Comparison of ENCODE assay signal across 18 cellular contexts in genomic region chr1:199701731-199702130, GRCh38.
DNase-seq lines count a peak whose midpoint lies in the region; ATAC-seq and TF ChIP-seq lines count a peak whose summit lies in the region.
"Had no signal": no experiment of that assay in that cellular context is flagged by ENCODE, and none has a peak within 500 bp of the region (broad histone marks: within the 10 kb centered on the region; RNA-seq: fewer than 3 reads in every experiment).

No MANE protein-coding gene starts in this region.

- H3K27me3 ChIP-seq in HCT116 (ENCODE audit: insufficient read depth, low read length): no peaks in the 10 kb centered on the region

- no peaks in the 10 kb centered on the region for H3K79me2 ChIP-seq in HCT116 (ENCODE audit: insufficient read depth, low read length)

- no peak for TF ChIP-seq RAD21 in HCT116 (IDR thresholded peaks at IDR 0.05; ENCODE audit: low read depth)

- peak; percentile 8 for DNase-seq in NOMO-1 treated with DMSO at 0.1 percent for 48 hours (lab: John Stamatoyannopoulos, UW; ENCODE audit: unreplicated experiment)
- no peak for DNase-seq in NOMO-1 (lab: John Stamatoyannopoulos, UW; ENCODE audit: unreplicated experiment in 2 of 2)
- no peak for DNase-seq in HCT116 (ENCODE audit: low read depth, low spot score)
- DNase-seq in fibroblast of pulmonary artery (ENCODE audit: low read depth): peak; percentile 28
- DNase-seq in progenitor cell of endocrine pancreas (ENCODE audit: low spot score, unreplicated experiment): no peak
- DNase-seq in glomerular visceral epithelial cell (ENCODE audit: extremely low spot score): no peak
- DNase-seq in GM19238 (ENCODE audit: insufficient read length, low spot score): no peak
- no peak for DNase-seq in KG1 (lab: John Stamatoyannopoulos, UW)
- DNase-seq: Calu3; CD4-positive, alpha-beta memory T cell; H7; NCI-H1092 treated with DMSO at 0.1 percent for 48 hours; NCI-H146; NCI-H2029 treated with DMSO at 0.1 percent for 48 hours; NCI-H2171 treated with DMSO at 0.1 percent for 48 hours; NCI-H446 treated with DMSO at 0.1 percent for 48 hours had no signal

- TF ChIP-seq CTCF in HCT116 (IDR thresholded peaks at IDR 0.05 in 2 of 3, conservative IDR thresholded peaks at IDR 0.05 in 1 of 3; ENCODE audit: borderline replicate concordance in 1 of 3, insufficient read depth in 1 of 3, low read depth in 2 of 3, low read length in 2 of 3) (no peak), fibroblast of pulmonary artery (IDR thresholded peaks at IDR 0.05; ENCODE audit: low read length, missing control alignments) (no peak), progenitor cell of endocrine pancreas (IDR thresholded peaks at IDR 0.05; ENCODE audit: unreplicated experiment) (no peak)

- intact Hi-C loops in HCT116 (cut with micrococcal nuclease): no loop called here

- CTCF ChIA-PET in HCT116 (lab: Charles Lee): interaction anchor here (1.1 kb wide), 1 partner anchor 17 kb away, joined by 3 read pairs; no protein-coding TSS in a partner anchor

- RAD21 ChIA-PET in HCT116 (lab: Charles Lee; ENCODE audit: low non-redundant PET in 1 of 2, low total read pairs in 2 of 2, uncharacterized antibody in 2 of 2, unreplicated experiment in 2 of 2): no interaction called here

- no peaks in the 10 kb centered on the region for H3K4me1 ChIP-seq in HCT116 (ENCODE audit: control insufficient read depth in 1 of 2, insufficient read depth in 2 of 2, low read length in 2 of 2)

- H3K36me3 Mint-ChIP-seq in progenitor cell of endocrine pancreas (ENCODE audit: insufficient read depth): no peaks in the 10 kb centered on the region
- H3K36me3 Mint-ChIP-seq: CD4-positive, alpha-beta memory T cell had no signal

- H3K27me3 Mint-ChIP-seq in progenitor cell of endocrine pancreas: no peaks in the 10 kb centered on the region

- H3K9me3 Mint-ChIP-seq in progenitor cell of endocrine pancreas (ENCODE audit: low read depth): no peaks in the 10 kb centered on the region
- H3K9me3 Mint-ChIP-seq: CD4-positive, alpha-beta memory T cell had no signal

- no peak overlapping the region for H3K9ac ChIP-seq in HCT116 (ENCODE audit: low read length)

- no peak for TF ChIP-seq POLR2A in HCT116 (IDR thresholded peaks at IDR 0.05; ENCODE audit: borderline replicate concordance, extremely low read depth, insufficient read depth, insufficient read length)

- H3K4me3 ChIP-seq in HCT116 (replicated peaks in 1 of 2; ENCODE audit: low read depth in 1 of 2, low read length in 2 of 2) (no peak overlapping the region), fibroblast of pulmonary artery (replicated peaks; ENCODE audit: low read depth, low read length) (no peak overlapping the region)

- H3K4me1 Mint-ChIP-seq in progenitor cell of endocrine pancreas (ENCODE audit: low read depth): peaks cover 7% of the 10 kb centered on the region

- H3K27ac Mint-ChIP-seq in progenitor cell of endocrine pancreas: no peak overlapping the region
- H3K27ac Mint-ChIP-seq: CD4-positive, alpha-beta memory T cell had no signal

- peak overlapping the region; percentile 42 for H2AFZ ChIP-seq in HCT116 (ENCODE audit: low read depth, low read length, poor library complexity, severe bottlenecking)

- H3K27ac ChIP-seq in HCT116 (ENCODE audit: low read depth, low read length): no peak overlapping the region
- H3K27ac ChIP-seq: 22Rv1 had no signal

- no peaks in the 10 kb centered on the region for H3K9me3 ChIP-seq in HCT116 (ENCODE audit: control insufficient read depth in 1 of 2, insufficient read depth in 1 of 2, low read depth in 1 of 2, low read length in 2 of 2)

- no TSS peak for BruUV-seq in HCT116 (replicated peaks; lab: Mats Ljungman, UMichigan)

- H3K4me3 Mint-ChIP-seq in progenitor cell of endocrine pancreas (ENCODE audit: low read depth): no peak overlapping the region

- H3K36me3 ChIP-seq in HCT116 (ENCODE audit: control insufficient read depth in 1 of 2, insufficient read depth in 2 of 2, low read length in 2 of 2): no peaks in the 10 kb centered on the region

- no peak for ATAC-seq in HCT116
- ATAC-seq: Right ventricle myocardium inferior had no signal

- no peaks in the 10 kb centered on the region for H3K9me2 ChIP-seq in HCT116 (ENCODE audit: insufficient read depth)

- H3K4me2 ChIP-seq in HCT116 (ENCODE audit: low read length): no peak overlapping the region

- no peaks in the 10 kb centered on the region for H4K20me1 ChIP-seq in HCT116 (ENCODE audit: insufficient read depth)

- POLR2A ChIA-PET in HCT116 (lab: Charles Lee): no interaction called here

TF ChIP-seq in HCT116, 20 proteins besides CTCF, POLR2A, EP300 and RAD21:
- TF ChIP-seq EGR1 (IDR thresholded peaks at IDR 0.05; ENCODE audit: low read depth): no peak
- no peak for TF ChIP-seq TCF7L2 (IDR thresholded peaks at IDR 0.05; ENCODE audit: borderline replicate concordance, extremely low read depth, insufficient read depth, insufficient read length)
- no peak for TF ChIP-seq ELF1 (IDR thresholded peaks at IDR 0.05; ENCODE audit: borderline replicate concordance, low read depth)
- TF ChIP-seq JUND (IDR thresholded peaks at IDR 0.05): no peak
- TF ChIP-seq POLR2AphosphoS5 (IDR thresholded peaks at IDR 0.05; ENCODE audit: low read depth, low read length): no peak
- TF ChIP-seq ZFX (IDR thresholded peaks at IDR 0.05): no peak
- no peak for TF ChIP-seq FOSL1 (IDR thresholded peaks at IDR 0.05; ENCODE audit: low read depth)
- no peak for TF ChIP-seq MAX (IDR thresholded peaks at IDR 0.05)
- TF ChIP-seq ZNF274 (IDR thresholded peaks at IDR 0.05; ENCODE audit: low read depth, low read length): no peak
- no peak for TF ChIP-seq SP1 (IDR thresholded peaks at IDR 0.05; ENCODE audit: low read depth)
- no peak for TF ChIP-seq CBX3 (IDR thresholded peaks at IDR 0.05; ENCODE audit: low read depth)
- no peak for TF ChIP-seq ATF3 (IDR thresholded peaks at IDR 0.05)
- TF ChIP-seq EZH2phosphoT487 (IDR thresholded peaks at IDR 0.05; ENCODE audit: borderline replicate concordance): no peak
- no peak for TF ChIP-seq SIN3A (IDR thresholded peaks at IDR 0.05; ENCODE audit: low read depth)
- TF ChIP-seq EZH2 (IDR thresholded peaks at IDR 0.05): no peak
- no peak for TF ChIP-seq ZBTB33 (IDR thresholded peaks at IDR 0.05; ENCODE audit: extremely low read depth, insufficient replicate concordance, low read length)
- no peak for TF ChIP-seq CEBPB (IDR thresholded peaks at IDR 0.05; ENCODE audit: low read depth)
- no peak for TF ChIP-seq REST (IDR thresholded peaks at IDR 0.05; ENCODE audit: low read depth)

Comparison
In these comparisons a context has a peak if more than half of its experiments do, and no peak if none do; other contexts are left out.
1. DNase-seq: peak in NOMO-1 treated with DMSO at 0.1 percent for 48 hours (single experiment) and fibroblast of pulmonary artery (single experiment); none in NOMO-1 (0 of 2), HCT116 (single experiment), progenitor cell of endocrine pancreas (single experiment), glomerular visceral epithelial cell (single experiment), GM19238 (single experiment) and KG1 (single experiment).